Comparison of ENCODE assay signal across 1 cellular context in the genomic region with DNA sequence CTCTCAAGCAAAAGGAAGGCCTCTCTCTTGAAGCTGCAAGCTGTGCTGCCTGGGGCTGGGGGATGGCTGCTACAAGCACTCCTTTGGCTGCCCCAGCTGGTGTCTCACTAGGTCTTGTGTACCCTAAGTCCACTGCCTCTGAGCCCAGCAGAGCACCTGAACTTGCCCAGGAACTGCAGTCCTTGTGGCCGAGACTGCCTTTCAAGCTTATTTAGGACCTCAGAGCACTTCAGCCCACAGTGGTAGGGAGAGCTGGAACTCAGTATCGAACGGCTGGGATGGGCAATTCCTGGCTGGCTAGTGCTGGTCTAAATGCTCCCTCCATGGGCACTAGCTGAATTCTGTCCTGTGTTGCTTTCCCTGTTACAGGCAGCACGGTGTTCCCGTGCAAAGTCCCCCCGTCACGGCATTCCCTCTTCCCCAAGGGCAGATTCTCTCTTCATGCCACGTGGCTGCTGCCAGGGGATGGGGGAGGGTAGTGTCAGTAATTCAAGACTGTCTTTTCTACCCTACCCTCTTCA.
TF ChIP-seq lines count a peak whose summit lies in the region.

No MANE protein-coding gene starts in this region.

TF ChIP-seq in HepG2, 621 proteins besides CTCF, POLR2A, EP300 and RAD21 (continued from another document and continues in another):
- no peak for TF ChIP-seq SP1 (IDR thresholded peaks at IDR 0.05)
- 0 out of 2 replicates have a peak, but pooled peaks have one; percentile 7 for TF ChIP-seq SP1 (CRISPR knock-in tag; IDR thresholded peaks at IDR 0.05)
- TF ChIP-seq, protein P1, sequence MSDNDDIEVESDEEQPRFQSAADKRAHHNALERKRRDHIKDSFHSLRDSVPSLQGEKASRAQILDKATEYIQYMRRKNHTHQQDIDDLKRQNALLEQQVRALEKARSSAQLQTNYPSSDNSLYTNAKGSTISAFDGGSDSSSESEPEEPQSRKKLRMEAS (IDR thresholded peaks at IDR 0.05) = peak; percentile 98
- peak; percentile 90 for TF ChIP-seq HNF4A (CRISPR knock-in tag; IDR thresholded peaks at IDR 0.05)
- TF ChIP-seq HOXA9 (CRISPR knock-in tag; IDR thresholded peaks at IDR 0.05; ENCODE audit: borderline replicate concordance) = no peak
- no peak for TF ChIP-seq ZNF30 (CRISPR knock-in tag; IDR thresholded peaks at IDR 0.05)
- TF ChIP-seq HIVEP1 (CRISPR knock-in tag; IDR thresholded peaks at IDR 0.05) = peak; percentile 74
- TF ChIP-seq ZFX (CRISPR knock-in tag; IDR thresholded peaks at IDR 0.05; ENCODE audit: low read depth) = peak; percentile 50; the same call in 1 of the 2 replicates
- TF ChIP-seq, protein P2, sequence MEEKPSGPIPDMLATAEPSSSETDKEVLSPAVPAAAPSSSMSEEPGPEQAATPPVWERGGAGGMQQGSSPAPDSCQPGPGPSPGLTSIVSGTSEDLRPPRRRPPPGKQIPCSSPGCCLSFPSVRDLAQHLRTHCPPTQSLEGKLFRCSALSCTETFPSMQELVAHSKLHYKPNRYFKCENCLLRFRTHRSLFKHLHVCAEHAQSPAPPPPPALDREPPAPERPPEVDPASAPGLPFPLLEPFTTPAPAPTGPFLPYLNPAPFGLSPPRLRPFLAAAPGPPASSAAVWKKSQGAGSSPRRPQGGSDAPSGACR (CRISPR knock-in tag; IDR thresholded peaks at IDR 0.05) = 0 out of 2 replicates have a peak, but pooled peaks have one; percentile 48
- peak; percentile 42; the same call in 1 of the 2 replicates for TF ChIP-seq BHLHE40 (IDR thresholded peaks at IDR 0.05; ENCODE audit: low read length)
- TF ChIP-seq, protein P3, sequence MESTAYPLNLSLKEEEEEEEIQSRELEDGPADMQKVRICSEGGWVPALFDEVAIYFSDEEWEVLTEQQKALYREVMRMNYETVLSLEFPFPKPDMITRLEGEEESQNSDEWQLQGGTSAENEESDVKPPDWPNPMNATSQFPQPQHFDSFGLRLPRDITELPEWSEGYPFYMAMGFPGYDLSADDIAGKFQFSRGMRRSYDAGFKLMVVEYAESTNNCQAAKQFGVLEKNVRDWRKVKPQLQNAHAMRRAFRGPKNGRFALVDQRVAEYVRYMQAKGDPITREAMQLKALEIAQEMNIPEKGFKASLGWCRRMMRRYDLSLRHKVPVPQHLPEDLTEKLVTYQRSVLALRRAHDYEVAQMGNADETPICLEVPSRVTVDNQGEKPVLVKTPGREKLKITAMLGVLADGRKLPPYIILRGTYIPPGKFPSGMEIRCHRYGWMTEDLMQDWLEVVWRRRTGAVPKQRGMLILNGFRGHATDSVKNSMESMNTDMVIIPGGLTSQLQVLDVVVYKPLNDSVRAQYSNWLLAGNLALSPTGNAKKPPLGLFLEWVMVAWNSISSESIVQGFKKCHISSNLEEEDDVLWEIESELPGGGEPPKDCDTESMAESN (CRISPR knock-in tag; conservative IDR thresholded peaks at IDR 0.05) = 0 out of 2 replicates have a peak, but pooled peaks have one; percentile 4
- no peak for TF ChIP-seq SRSF9 (IDR thresholded peaks at IDR 0.05; ENCODE audit: borderline replicate concordance, insufficient read depth, low read depth, low read length, poor library complexity, severe bottlenecking)
- TF ChIP-seq, protein P4, sequence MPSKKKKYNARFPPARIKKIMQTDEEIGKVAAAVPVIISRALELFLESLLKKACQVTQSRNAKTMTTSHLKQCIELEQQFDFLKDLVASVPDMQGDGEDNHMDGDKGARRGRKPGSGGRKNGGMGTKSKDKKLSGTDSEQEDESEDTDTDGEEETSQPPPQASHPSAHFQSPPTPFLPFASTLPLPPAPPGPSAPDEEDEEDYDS (CRISPR knock-in tag; IDR thresholded peaks at IDR 0.05) = no peak
- no peak for TF ChIP-seq ZNF383 (CRISPR knock-in tag; IDR thresholded peaks at IDR 0.05; ENCODE audit: borderline replicate concordance)
- 0 out of 2 replicates have a peak, but pooled peaks have one; percentile 73 for TF ChIP-seq ZNF83 (CRISPR knock-in tag; IDR thresholded peaks at IDR 0.05; ENCODE audit: borderline replicate concordance)
- no peak for TF ChIP-seq ZNF350 (CRISPR knock-in tag; IDR thresholded peaks at IDR 0.05; ENCODE audit: borderline replicate concordance, low read depth)
- TF ChIP-seq ZSCAN29 (CRISPR knock-in tag; conservative IDR thresholded peaks at IDR 0.05) = no peak
- TF ChIP-seq KDM5B (CRISPR knock-in tag; IDR thresholded peaks at IDR 0.05; ENCODE audit: borderline replicate concordance) = 0 out of 2 replicates have a peak, but pooled peaks have one; percentile 60
- peak; percentile 57; the same call in 1 of the 2 replicates for TF ChIP-seq MED1 (CRISPR knock-in tag; IDR thresholded peaks at IDR 0.05)
- 0 out of 2 replicates have a peak, but pooled peaks have one; percentile 68 for TF ChIP-seq ZNF451 (CRISPR knock-in tag; IDR thresholded peaks at IDR 0.05)
- TF ChIP-seq KAT8 (CRISPR knock-in tag; IDR thresholded peaks at IDR 0.05) = peak; percentile 44; the same call in 1 of the 2 replicates
- TF ChIP-seq CREM (IDR thresholded peaks at IDR 0.05) = 0 out of 2 replicates have a peak, but pooled peaks have one; percentile 26
- TF ChIP-seq CREM (CRISPR knock-in tag; IDR thresholded peaks at IDR 0.05) = no peak
- no peak for TF ChIP-seq GTF3A (CRISPR knock-in tag; conservative IDR thresholded peaks at IDR 0.05)
- TF ChIP-seq GZF1 (CRISPR knock-in tag; IDR thresholded peaks at IDR 0.05) = peak; percentile 62; the same call in 1 of the 2 replicates
- TF ChIP-seq, protein P5, sequence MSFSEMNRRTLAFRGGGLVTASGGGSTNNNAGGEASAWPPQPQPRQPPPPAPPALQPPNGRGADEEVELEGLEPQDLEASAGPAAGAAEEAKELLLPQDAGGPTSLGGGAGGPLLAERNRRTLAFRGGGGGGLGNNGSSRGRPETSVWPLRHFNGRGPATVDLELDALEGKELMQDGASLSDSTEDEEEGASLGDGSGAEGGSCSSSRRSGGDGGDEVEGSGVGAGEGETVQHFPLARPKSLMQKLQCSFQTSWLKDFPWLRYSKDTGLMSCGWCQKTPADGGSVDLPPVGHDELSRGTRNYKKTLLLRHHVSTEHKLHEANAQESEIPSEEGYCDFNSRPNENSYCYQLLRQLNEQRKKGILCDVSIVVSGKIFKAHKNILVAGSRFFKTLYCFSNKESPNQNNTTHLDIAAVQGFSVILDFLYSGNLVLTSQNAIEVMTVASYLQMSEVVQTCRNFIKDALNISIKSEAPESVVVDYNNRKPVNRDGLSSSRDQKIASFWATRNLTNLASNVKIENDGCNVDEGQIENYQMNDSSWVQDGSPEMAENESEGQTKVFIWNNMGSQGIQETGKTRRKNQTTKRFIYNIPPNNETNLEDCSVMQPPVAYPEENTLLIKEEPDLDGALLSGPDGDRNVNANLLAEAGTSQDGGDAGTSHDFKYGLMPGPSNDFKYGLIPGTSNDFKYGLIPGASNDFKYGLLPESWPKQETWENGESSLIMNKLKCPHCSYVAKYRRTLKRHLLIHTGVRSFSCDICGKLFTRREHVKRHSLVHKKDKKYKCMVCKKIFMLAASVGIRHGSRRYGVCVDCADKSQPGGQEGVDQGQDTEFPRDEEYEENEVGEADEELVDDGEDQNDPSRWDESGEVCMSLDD (CRISPR knock-in tag; IDR thresholded peaks at IDR 0.05; ENCODE audit: borderline replicate concordance) = no peak
- TF ChIP-seq, protein P6, sequence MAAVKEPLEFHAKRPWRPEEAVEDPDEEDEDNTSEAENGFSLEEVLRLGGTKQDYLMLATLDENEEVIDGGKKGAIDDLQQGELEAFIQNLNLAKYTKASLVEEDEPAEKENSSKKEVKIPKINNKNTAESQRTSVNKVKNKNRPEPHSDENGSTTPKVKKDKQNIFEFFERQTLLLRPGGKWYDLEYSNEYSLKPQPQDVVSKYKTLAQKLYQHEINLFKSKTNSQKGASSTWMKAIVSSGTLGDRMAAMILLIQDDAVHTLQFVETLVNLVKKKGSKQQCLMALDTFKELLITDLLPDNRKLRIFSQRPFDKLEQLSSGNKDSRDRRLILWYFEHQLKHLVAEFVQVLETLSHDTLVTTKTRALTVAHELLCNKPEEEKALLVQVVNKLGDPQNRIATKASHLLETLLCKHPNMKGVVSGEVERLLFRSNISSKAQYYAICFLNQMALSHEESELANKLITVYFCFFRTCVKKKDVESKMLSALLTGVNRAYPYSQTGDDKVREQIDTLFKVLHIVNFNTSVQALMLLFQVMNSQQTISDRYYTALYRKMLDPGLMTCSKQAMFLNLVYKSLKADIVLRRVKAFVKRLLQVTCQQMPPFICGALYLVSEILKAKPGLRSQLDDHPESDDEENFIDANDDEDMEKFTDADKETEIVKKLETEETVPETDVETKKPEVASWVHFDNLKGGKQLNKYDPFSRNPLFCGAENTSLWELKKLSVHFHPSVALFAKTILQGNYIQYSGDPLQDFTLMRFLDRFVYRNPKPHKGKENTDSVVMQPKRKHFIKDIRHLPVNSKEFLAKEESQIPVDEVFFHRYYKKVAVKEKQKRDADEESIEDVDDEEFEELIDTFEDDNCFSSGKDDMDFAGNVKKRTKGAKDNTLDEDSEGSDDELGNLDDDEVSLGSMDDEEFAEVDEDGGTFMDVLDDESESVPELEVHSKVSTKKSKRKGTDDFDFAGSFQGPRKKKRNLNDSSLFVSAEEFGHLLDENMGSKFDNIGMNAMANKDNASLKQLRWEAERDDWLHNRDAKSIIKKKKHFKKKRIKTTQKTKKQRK (IDR thresholded peaks at IDR 0.05; ENCODE audit: low read length) = no peak
- peak; percentile 44; the same call in 1 of the 2 replicates for TF ChIP-seq PHF20 (CRISPR knock-in tag; IDR thresholded peaks at IDR 0.05)
- peak; percentile 66 for TF ChIP-seq POGZ (CRISPR knock-in tag; IDR thresholded peaks at IDR 0.05)
- TF ChIP-seq SIN3A (IDR thresholded peaks at IDR 0.05; ENCODE audit: borderline replicate concordance, low read depth, low read length) = no peak
- peak; percentile 66 for TF ChIP-seq SAP130 (CRISPR knock-in tag; IDR thresholded peaks at IDR 0.05; ENCODE audit: low read depth)
- TF ChIP-seq, protein P7, sequence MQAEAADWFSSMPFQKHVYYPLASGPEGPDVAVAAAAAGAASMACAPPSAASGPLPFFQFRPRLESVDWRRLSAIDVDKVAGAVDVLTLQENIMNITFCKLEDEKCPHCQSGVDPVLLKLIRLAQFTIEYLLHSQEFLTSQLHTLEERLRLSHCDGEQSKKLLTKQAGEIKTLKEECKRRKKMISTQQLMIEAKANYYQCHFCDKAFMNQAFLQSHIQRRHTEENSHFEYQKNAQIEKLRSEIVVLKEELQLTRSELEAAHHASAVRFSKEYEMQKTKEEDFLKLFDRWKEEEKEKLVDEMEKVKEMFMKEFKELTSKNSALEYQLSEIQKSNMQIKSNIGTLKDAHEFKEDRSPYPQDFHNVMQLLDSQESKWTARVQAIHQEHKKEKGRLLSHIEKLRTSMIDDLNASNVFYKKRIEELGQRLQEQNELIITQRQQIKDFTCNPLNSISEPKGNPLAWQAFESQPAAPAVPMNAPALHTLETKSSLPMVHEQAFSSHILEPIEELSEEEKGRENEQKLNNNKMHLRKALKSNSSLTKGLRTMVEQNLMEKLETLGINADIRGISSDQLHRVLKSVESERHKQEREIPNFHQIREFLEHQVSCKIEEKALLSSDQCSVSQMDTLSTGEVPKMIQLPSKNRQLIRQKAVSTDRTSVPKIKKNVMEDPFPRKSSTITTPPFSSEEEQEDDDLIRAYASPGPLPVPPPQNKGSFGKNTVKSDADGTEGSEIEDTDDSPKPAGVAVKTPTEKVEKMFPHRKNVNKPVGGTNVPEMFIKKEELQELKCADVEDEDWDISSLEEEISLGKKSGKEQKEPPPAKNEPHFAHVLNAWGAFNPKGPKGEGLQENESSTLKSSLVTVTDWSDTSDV (CRISPR knock-in tag; IDR thresholded peaks at IDR 0.05) = no peak
- peak; percentile 56; the same call in 1 of the 2 replicates for TF ChIP-seq THAP11 (CRISPR knock-in tag; IDR thresholded peaks at IDR 0.05)
- TF ChIP-seq, protein P8, sequence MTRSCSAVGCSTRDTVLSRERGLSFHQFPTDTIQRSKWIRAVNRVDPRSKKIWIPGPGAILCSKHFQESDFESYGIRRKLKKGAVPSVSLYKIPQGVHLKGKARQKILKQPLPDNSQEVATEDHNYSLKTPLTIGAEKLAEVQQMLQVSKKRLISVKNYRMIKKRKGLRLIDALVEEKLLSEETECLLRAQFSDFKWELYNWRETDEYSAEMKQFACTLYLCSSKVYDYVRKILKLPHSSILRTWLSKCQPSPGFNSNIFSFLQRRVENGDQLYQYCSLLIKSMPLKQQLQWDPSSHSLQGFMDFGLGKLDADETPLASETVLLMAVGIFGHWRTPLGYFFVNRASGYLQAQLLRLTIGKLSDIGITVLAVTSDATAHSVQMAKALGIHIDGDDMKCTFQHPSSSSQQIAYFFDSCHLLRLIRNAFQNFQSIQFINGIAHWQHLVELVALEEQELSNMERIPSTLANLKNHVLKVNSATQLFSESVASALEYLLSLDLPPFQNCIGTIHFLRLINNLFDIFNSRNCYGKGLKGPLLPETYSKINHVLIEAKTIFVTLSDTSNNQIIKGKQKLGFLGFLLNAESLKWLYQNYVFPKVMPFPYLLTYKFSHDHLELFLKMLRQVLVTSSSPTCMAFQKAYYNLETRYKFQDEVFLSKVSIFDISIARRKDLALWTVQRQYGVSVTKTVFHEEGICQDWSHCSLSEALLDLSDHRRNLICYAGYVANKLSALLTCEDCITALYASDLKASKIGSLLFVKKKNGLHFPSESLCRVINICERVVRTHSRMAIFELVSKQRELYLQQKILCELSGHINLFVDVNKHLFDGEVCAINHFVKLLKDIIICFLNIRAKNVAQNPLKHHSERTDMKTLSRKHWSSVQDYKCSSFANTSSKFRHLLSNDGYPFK (CRISPR knock-in tag; IDR thresholded peaks at IDR 0.05; ENCODE audit: borderline replicate concordance) = peak; percentile 66; the same call in 1 of the 2 replicates
- TF ChIP-seq, protein P9, sequence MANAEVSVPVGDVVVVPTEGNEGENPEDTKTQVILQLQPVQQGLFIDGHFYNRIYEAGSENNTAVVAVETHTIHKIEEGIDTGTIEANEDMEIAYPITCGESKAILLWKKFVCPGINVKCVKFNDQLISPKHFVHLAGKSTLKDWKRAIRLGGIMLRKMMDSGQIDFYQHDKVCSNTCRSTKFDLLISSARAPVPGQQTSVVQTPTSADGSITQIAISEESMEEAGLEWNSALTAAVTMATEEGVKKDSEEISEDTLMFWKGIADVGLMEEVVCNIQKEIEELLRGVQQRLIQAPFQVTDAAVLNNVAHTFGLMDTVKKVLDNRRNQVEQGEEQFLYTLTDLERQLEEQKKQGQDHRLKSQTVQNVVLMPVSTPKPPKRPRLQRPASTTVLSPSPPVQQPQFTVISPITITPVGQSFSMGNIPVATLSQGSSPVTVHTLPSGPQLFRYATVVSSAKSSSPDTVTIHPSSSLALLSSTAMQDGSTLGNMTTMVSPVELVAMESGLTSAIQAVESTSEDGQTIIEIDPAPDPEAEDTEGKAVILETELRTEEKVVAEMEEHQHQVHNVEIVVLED (CRISPR knock-in tag; IDR thresholded peaks at IDR 0.05; ENCODE audit: borderline replicate concordance) = peak; percentile 19; the same call in 1 of the 2 replicates
- peak; percentile 69; the same call in 1 of the 2 replicates for TF ChIP-seq ZMYM4 (CRISPR knock-in tag; IDR thresholded peaks at IDR 0.05)
- no peak for TF ChIP-seq ZNF841 (CRISPR knock-in tag; IDR thresholded peaks at IDR 0.05; ENCODE audit: borderline replicate concordance)
- TF ChIP-seq, protein P10, sequence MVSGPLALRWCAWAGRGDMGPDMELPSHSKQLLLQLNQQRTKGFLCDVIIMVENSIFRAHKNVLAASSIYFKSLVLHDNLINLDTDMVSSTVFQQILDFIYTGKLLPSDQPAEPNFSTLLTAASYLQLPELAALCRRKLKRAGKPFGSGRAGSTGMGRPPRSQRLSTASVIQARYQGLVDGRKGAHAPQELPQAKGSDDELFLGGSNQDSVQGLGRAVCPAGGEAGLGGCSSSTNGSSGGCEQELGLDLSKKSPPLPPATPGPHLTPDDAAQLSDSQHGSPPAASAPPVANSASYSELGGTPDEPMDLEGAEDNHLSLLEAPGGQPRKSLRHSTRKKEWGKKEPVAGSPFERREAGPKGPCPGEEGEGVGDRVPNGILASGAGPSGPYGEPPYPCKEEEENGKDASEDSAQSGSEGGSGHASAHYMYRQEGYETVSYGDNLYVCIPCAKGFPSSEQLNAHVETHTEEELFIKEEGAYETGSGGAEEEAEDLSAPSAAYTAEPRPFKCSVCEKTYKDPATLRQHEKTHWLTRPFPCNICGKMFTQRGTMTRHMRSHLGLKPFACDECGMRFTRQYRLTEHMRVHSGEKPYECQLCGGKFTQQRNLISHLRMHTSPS (CRISPR knock-in tag; IDR thresholded peaks at IDR 0.05; ENCODE audit: low read depth) = 0 out of 2 replicates have a peak, but pooled peaks have one; percentile 29
